12 cellular contexts compared by ENCODE assay signal in the genomic region with DNA sequence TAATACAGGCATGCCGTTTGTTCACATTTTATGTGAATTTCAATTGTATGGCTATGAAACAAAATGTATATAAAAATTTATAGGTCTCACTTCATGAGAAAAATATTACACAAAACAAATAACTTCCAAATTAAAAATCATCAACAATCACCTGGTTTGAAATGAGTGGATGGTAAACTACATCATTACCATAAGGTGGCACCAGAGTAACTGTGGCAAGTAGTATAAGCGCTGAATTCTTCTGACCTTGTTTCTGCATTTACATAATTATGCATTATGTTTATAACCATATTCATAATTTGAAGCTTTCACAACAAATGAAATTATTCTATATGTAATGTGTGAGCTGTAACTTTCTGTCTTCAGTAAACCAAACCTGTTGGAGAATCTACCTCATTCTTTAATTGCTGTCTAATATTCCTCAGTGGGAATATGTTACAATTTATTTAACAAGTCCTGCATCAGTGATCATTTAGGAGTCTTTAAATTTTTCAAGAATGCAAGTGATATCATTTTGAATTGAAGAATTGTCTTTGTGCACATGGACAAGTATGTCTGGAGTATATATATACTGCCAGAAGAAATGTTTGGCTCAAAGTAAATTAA. TPM values are rescaled to one million over a fixed set of nuclear protein-coding genes. Genes with fewer than 3 reads are reported as not detected.
A peak's percentile ranks its signal among the peaks of the same experiment; 100 is the strongest.
DNase-seq lines count a peak whose midpoint lies in the region; ATAC-seq, FAIRE-seq and TF ChIP-seq lines count a peak whose summit lies in the region.
"Had no signal": no experiment of that assay in that cellular context is flagged by ENCODE, and none has a peak within 500 bp of the region (broad histone marks: within the 10 kb centered on the region; RNA-seq: fewer than 3 reads in every experiment).

No MANE protein-coding gene starts in this region.

- H3K27me3 ChIP-seq in AG04450 (ENCODE audit: control insufficient read depth, insufficient read depth, low read length), result no peaks in the 10 kb centered on the region
- H3K27me3 ChIP-seq: suprapubic skin had no signal

- DNase-seq in AG04450 (ENCODE audit: low read depth, low spot score) (no peak), GM12892 (ENCODE audit: insufficient read length) (no peak), NAMALWA (ENCODE audit: low spot score) (peak; percentile 23), epithelial cell of esophagus (ENCODE audit: low read depth) (peak; percentile 33), MV-4-11 (lab: John Stamatoyannopoulos, UW) (no peak), frontal cortex (ENCODE audit: low spot score in 2 of 2) (no peak)
- DNase-seq: activated CD8-positive, alpha-beta T cell treated with anti-CD3 and anti-CD28 coated beads, Interleukin-2, amount 10 ng/mL, durations not matched to agents 7 days and 5 days had no signal

- TF ChIP-seq POLR2A in GM12892 (IDR thresholded peaks at IDR 0.05; ENCODE audit: low read depth, low read length), result no peak

- CTCF ChIA-PET in AG04450 (lab: Charles Lee), result interaction anchor here (0.6 kb wide), 1 partner anchor 237 kb away, joined by 3 read pairs; no protein-coding TSS in a partner anchor

- FAIRE-seq in GM12892 (lab: Jason Lieb, UNC) (peak; percentile 24), frontal cortex (lab: Jason Lieb, UNC) (no peak)
- FAIRE-seq: astrocyte had no signal

- H3K4me3 ChIP-seq in AG04450 (ENCODE audit: low read depth, low read length) (no peak overlapping the region), epithelial cell of esophagus (ENCODE audit: low read length) (no peak overlapping the region)
- H3K4me3 ChIP-seq: suprapubic skin had no signal

- no peaks in the 10 kb centered on the region for H3K9me3 ChIP-seq in AG04450 (ENCODE audit: control insufficient read depth, insufficient read depth, low read length)
- H3K9me3 ChIP-seq: suprapubic skin had no signal

- ATAC-seq in GM21737 (IDR thresholded peaks at IDR 0.05; ENCODE audit: unreplicated experiment) (no peak), GM21717 (IDR thresholded peaks at IDR 0.05; ENCODE audit: unreplicated experiment) (no peak)
- ATAC-seq: activated CD8-positive, alpha-beta T cell treated with anti-CD3 and anti-CD28 coated beads, Interleukin-2, amount 10 ng/mL, durations not matched to agents 7 days and 5 days had no signal

- peak; percentile 22; the same call in 1 of the 2 replicates for TF ChIP-seq CTCF in AG04450 (IDR thresholded peaks at IDR 0.05; ENCODE audit: low read depth, low read length)
- peak; percentile 58 for TF ChIP-seq CTCF in epithelial cell of esophagus (IDR thresholded peaks at IDR 0.05; ENCODE audit: insufficient read depth, low read depth, low read length, missing control alignments)

- POLR2A ChIA-PET in AG04450 (lab: Yijun Ruan, JAX), result no interaction called here

- no peak overlapping the region for H3K27ac ChIP-seq in AG04450 (ENCODE audit: low read depth, low read length)
- H3K27ac ChIP-seq: suprapubic skin had no signal

RNA-seq across cellular contexts. Expression of a gene that starts 55.2 kb away (rescaled TPM):
- polyA plus RNA-seq in AG04450 (2011; rRNA removed), result not detected in 2 replicates
- not detected in 2 replicates for polyA minus RNA-seq in AG04450 (2011; rRNA and poly(A)+ RNA removed)
- 1.2 TPM for polyA plus RNA-seq in GM12892 (2012; ENCODE audit: missing spikeins)
- 2.4 TPM for total RNA-seq in frontal cortex
- total RNA-seq: HT1080 had no signal

Comparison
In these comparisons a context has a peak if more than half of its experiments do, and no peak if none do; other contexts are left out.
1. DNase-seq: peak in NAMALWA (single experiment) and epithelial cell of esophagus (single experiment); none in AG04450 (single experiment), GM12892 (single experiment), MV-4-11 (single experiment) and frontal cortex (0 of 2).